ENCODE assay signal across 31 cellular contexts in genomic region chr3:66931699-66932098, GRCh38.
"Had no signal": no experiment of that assay in that cellular context is flagged by ENCODE, and none has a peak within 500 bp of the region (broad histone marks: within the 10 kb centered on the region; RNA-seq: fewer than 3 reads in every experiment).

No MANE protein-coding gene starts in this region.

- DNase-seq: activated CD4-positive, alpha-beta memory T cell treated with anti-CD3 and anti-CD28 coated beads, Interleukin-2, amount 10 ng/mL, durations not matched to agents 7 days and 5 days; activated CD4-positive, alpha-beta T cell treated with anti-CD3 and anti-CD28 coated beads, Interleukin-2, amount 10 ng/mL, durations not matched to agents 24 days and 14 days; activated CD4-positive, CD25-positive, alpha-beta regulatory T cell treated with anti-CD3 and anti-CD28 coated beads, Interleukin-2, amount 50 U/mL, for 72 hours; activated CD8-positive, alpha-beta memory T cell treated with anti-CD3 and anti-CD28 coated beads, Interleukin-2, amount 50 U/mL, for 48 hours; activated gamma-delta T cell; activated naive CD4-positive, alpha-beta T cell treated with anti-CD3 and anti-CD28 coated beads, Interleukin-2, amount 10 ng/mL, durations not matched to agents 7 days and 5 days; activated naive CD8-positive, alpha-beta T cell treated with anti-CD3 and anti-CD28 coated beads, Interleukin-2, amount 10 ng/mL, durations not matched to agents 7 days and 5 days; activated T-cell treated with anti-CD3 and anti-CD28 coated beads, Interleukin-2, amount 50 U/mL, for 24 hours; cortex of kidney; foreskin keratinocyte; heart left ventricle; kidney glomerular epithelial cell; left lung; nephron progenitor cell; nucleus accumbens; pancreas; right lobe of liver; stimulated activated CD4-positive, alpha-beta T cell treated with anti-CD3 and anti-CD28 coated beads, Interleukin-12 subunit alpha, Interleukin-12 subunit beta, amount 100 ng/mL, for 4 hours; stimulated activated CD4-positive, alpha-beta T cell treated with anti-CD3 and anti-CD28 coated beads, Interleukin-4, amount 100 ng/mL, for 1 hour; stimulated activated naive CD8-positive, alpha-beta T cell treated with anti-CD3 and anti-CD28 coated beads, Interleukin-15, Interleukin-2, amounts not matched to agents 100 U/mL and 50 U/mL, for 24 hours; SW 1271; T-helper 17 cell; T1000; testis; WERI-Rb-1 had no signal

- H3K4me3 Mint-ChIP-seq: activated CD4-positive, alpha-beta memory T cell treated with anti-CD3 and anti-CD28 coated beads, Interleukin-2, amount 10 ng/mL, durations not matched to agents 7 days and 5 days; activated CD4-positive, alpha-beta T cell treated with anti-CD3 and anti-CD28 coated beads, Interleukin-2, amount 10 ng/mL, durations not matched to agents 24 days and 14 days; activated naive CD4-positive, alpha-beta T cell treated with anti-CD3 and anti-CD28 coated beads, Interleukin-2, amount 10 ng/mL, durations not matched to agents 7 days and 5 days; activated naive CD8-positive, alpha-beta T cell treated with anti-CD3 and anti-CD28 coated beads, Interleukin-2, amount 10 ng/mL, durations not matched to agents 7 days and 5 days; activated T-cell treated with anti-CD3 and anti-CD28 coated beads, Interleukin-2, amount 50 U/mL, for 24 hours; brain; nephron progenitor cell; T-helper 17 cell had no signal

- H3K9me3 Mint-ChIP-seq: activated CD4-positive, alpha-beta memory T cell treated with anti-CD3 and anti-CD28 coated beads, Interleukin-2, amount 10 ng/mL, durations not matched to agents 7 days and 5 days; activated CD4-positive, alpha-beta T cell treated with anti-CD3 and anti-CD28 coated beads, Interleukin-2, amount 10 ng/mL, durations not matched to agents 24 days and 14 days; activated naive CD4-positive, alpha-beta T cell treated with anti-CD3 and anti-CD28 coated beads, Interleukin-2, amount 10 ng/mL, durations not matched to agents 7 days and 5 days; activated naive CD8-positive, alpha-beta T cell treated with anti-CD3 and anti-CD28 coated beads, Interleukin-2, amount 10 ng/mL, durations not matched to agents 7 days and 5 days; activated T-cell treated with anti-CD3 and anti-CD28 coated beads, Interleukin-2, amount 50 U/mL, for 24 hours; brain; nephron progenitor cell had no signal

- H3K27ac ChIP-seq: ascending aorta, cardiac muscle cell, esophagus muscularis mucosa, foreskin keratinocyte, heart left ventricle, left lung, pancreas, right lobe of liver, testis, vagina, WERI-Rb-1 had no signal

- H3K36me3 ChIP-seq: ascending aorta, cardiac muscle cell, esophagus muscularis mucosa, heart left ventricle, left lung, pancreas, right lobe of liver, vagina, WERI-Rb-1 had no signal

- H3K9me3 ChIP-seq: ascending aorta, esophagus muscularis mucosa, heart left ventricle, left lung, pancreas, right lobe of liver, testis, vagina had no signal

- H3K27me3 Mint-ChIP-seq: activated naive CD4-positive, alpha-beta T cell treated with anti-CD3 and anti-CD28 coated beads, Interleukin-2, amount 10 ng/mL, durations not matched to agents 7 days and 5 days; brain had no signal

- H3K27me3 ChIP-seq: ascending aorta, cardiac muscle cell, esophagus muscularis mucosa, pancreas, right lobe of liver, testis, vagina had no signal

- ATAC-seq: foreskin keratinocyte; heart left ventricle; left lung; pancreas; right lobe of liver; stimulated activated naive CD8-positive, alpha-beta T cell treated with anti-CD3 and anti-CD28 coated beads, Interleukin-15, Interleukin-2, amounts not matched to agents 100 U/mL and 50 U/mL, for 24 hours; T-helper 17 cell had no signal

- H3K27ac Mint-ChIP-seq: activated CD4-positive, alpha-beta memory T cell treated with anti-CD3 and anti-CD28 coated beads, Interleukin-2, amount 10 ng/mL, durations not matched to agents 7 days and 5 days; activated CD4-positive, alpha-beta T cell treated with anti-CD3 and anti-CD28 coated beads, Interleukin-2, amount 10 ng/mL, durations not matched to agents 24 days and 14 days; activated naive CD4-positive, alpha-beta T cell treated with anti-CD3 and anti-CD28 coated beads, Interleukin-2, amount 10 ng/mL, durations not matched to agents 7 days and 5 days; activated naive CD8-positive, alpha-beta T cell treated with anti-CD3 and anti-CD28 coated beads, Interleukin-2, amount 10 ng/mL, durations not matched to agents 7 days and 5 days; activated T-cell treated with anti-CD3 and anti-CD28 coated beads, Interleukin-2, amount 50 U/mL, for 24 hours; nephron progenitor cell; T-helper 17 cell had no signal

- H3K4me1 ChIP-seq: ascending aorta, esophagus muscularis mucosa, foreskin keratinocyte, heart left ventricle, left lung, pancreas, testis, vagina had no signal

- H3K4me1 Mint-ChIP-seq: activated CD4-positive, alpha-beta memory T cell treated with anti-CD3 and anti-CD28 coated beads, Interleukin-2, amount 10 ng/mL, durations not matched to agents 7 days and 5 days; activated CD4-positive, alpha-beta T cell treated with anti-CD3 and anti-CD28 coated beads, Interleukin-2, amount 10 ng/mL, durations not matched to agents 24 days and 14 days; activated naive CD4-positive, alpha-beta T cell treated with anti-CD3 and anti-CD28 coated beads, Interleukin-2, amount 10 ng/mL, durations not matched to agents 7 days and 5 days; activated naive CD8-positive, alpha-beta T cell treated with anti-CD3 and anti-CD28 coated beads, Interleukin-2, amount 10 ng/mL, durations not matched to agents 7 days and 5 days had no signal

- H3K36me3 Mint-ChIP-seq: activated naive CD4-positive, alpha-beta T cell treated with anti-CD3 and anti-CD28 coated beads, Interleukin-2, amount 10 ng/mL, durations not matched to agents 7 days and 5 days; activated naive CD8-positive, alpha-beta T cell treated with anti-CD3 and anti-CD28 coated beads, Interleukin-2, amount 10 ng/mL, durations not matched to agents 7 days and 5 days; brain had no signal

- H3K4me3 ChIP-seq: ascending aorta, cardiac muscle cell, esophagus muscularis mucosa, heart left ventricle, left lung, lung, pancreas, right lobe of liver, testis, vagina had no signal
